Comparison of ENCODE assay signal across 25 cellular contexts in the genomic region with DNA sequence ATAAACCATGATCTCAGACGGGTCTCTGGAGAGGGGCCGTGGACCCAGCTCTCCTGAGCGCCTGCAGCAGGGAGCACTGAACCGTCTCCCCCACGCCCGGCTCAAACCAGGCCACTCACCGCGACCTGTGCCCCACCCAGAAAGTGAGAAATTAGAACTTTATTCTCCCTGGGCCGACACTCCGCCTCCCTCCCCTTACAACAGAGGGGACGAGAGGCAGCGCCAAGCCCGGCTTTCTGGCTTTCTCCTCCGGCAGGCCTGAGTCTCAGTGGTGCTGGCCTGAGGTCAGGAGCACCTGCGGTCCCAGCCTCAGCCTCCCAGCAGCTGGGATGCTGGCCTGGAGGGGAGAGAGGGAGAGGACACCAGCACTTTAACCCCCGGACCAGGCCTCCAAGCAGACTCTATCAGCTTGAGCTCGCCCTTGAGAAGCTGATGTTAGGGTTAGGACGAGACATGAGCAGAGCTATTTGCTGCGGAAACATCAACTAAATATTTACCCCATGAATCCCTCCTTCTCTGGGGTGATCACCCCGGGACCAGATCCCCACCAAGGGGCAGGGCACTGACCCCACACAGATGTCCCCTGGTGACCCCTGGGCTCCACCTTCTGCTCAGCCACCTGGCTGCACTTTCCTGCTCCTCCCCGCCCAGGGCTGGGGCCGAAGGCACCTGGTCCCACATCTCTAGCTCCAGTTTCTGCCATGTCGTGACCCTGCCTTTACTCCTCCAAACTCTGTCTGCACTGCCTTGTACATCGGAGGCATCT.
"Had no signal": no experiment of that assay in that cellular context is flagged by ENCODE, and none has a peak within 500 bp of the region (broad histone marks: within the 10 kb centered on the region; RNA-seq: fewer than 3 reads in every experiment).

No MANE protein-coding gene starts in this region.

- ATAC-seq: activated CD8-positive, alpha-beta T cell treated with anti-CD3 and anti-CD28 coated beads for 36 hours; gastrocnemius medialis; left colon; naive thymus-derived CD8-positive, alpha-beta T cell; stimulated activated naive B cell treated with anti-CD40 and anti-IgM and Interleukin-4, amounts not matched to agents 10 μg/mL and 1 μg/mL and 100 μg/mL, for 72 hours had no signal

- H3K4me2 ChIP-seq: hepatocyte, neural progenitor cell, SK-N-SH had no signal

- H3K36me3 ChIP-seq: gastrocnemius medialis, lower lobe of right lung, neural progenitor cell, sigmoid colon, transverse colon, vagina had no signal

- H3K27ac ChIP-seq: gastrocnemius medialis, hepatocyte, lower lobe of right lung, neural progenitor cell, transverse colon, vagina had no signal

- H2AFZ ChIP-seq: hepatocyte, neural progenitor cell had no signal

- H3K4me3 ChIP-seq: gastrocnemius medialis, hepatocyte, lower lobe of right lung, neural progenitor cell, sigmoid colon, transverse colon, vagina had no signal

- DNase-seq: activated B cell treated with CpG ODN at 0.5 μM for 24 hours; activated CD4-positive, alpha-beta T cell treated with anti-CD3 and anti-CD28 coated beads, Interleukin-2, amount 50 U/mL, for 1 hour; activated CD8-positive, alpha-beta T cell treated with anti-CD3 and anti-CD28 coated beads for 36 hours; activated naive CD4-positive, alpha-beta T cell treated with Interleukin-2 at 50 U/mL for 16 hours; activated T-cell treated with anti-CD3 and anti-CD28 coated beads, Interleukin-2, amount 50 U/mL, for 48 hours; anterior cingulate cortex; dermis blood vessel endothelial cell; effector CD4-positive, alpha-beta T cell; gastrocnemius medialis; glutamatergic neuron; islet precursor cell; left colon; lower lobe of right lung; mesenchymal stem cell; naive thymus-derived CD8-positive, alpha-beta T cell; sigmoid colon; SK-N-SH; small intestine; stimulated activated CD4-positive, alpha-beta T cell treated with anti-CD3 and anti-CD28 coated beads, Interleukin-4, amount 100 ng/mL, for 24 hours; stimulated activated naive B cell treated with anti-CD40 and anti-IgM and Interleukin-4, amounts not matched to agents 10 μg/mL and 1 μg/mL and 100 μg/mL, for 72 hours; T-helper 2 cell; transverse colon had no signal

- H3K4me1 ChIP-seq: gastrocnemius medialis, sigmoid colon, transverse colon, vagina had no signal

- H3K27me3 ChIP-seq: gastrocnemius medialis, hepatocyte, neural progenitor cell, transverse colon, vagina had no signal

- H3K9me3 ChIP-seq: gastrocnemius medialis, lower lobe of right lung, SK-N-SH, transverse colon, vagina had no signal

- H3K9ac ChIP-seq: neural progenitor cell, SK-N-SH had no signal
